ENCODE assay signal across 19 cellular contexts in the genomic region with DNA sequence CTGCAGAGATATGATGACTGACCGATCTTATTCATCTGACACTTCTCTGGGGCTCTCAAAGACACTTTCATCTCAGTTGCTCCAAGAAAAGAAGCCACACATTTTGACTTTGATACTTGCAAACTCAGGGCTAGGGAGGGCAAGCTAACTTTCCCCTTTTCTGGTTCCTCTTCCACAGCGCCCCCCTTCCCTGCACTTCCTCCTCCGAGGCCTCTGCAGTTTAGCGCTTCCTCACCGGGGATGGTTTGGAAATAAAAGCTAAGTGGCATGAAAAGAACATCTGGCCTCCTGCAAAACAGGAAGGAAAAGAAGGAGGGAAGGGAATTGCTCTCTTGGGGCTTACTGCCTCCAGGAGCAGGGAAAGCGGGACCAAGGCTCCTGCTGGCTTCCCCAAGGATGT. TPM values are rescaled to one million over a fixed set of nuclear protein-coding genes. Genes with fewer than 3 reads are reported as not detected.
DNase-seq lines count a peak whose midpoint lies in the region; ATAC-seq and TF ChIP-seq lines count a peak whose summit lies in the region.
"Had no signal": no experiment of that assay in that cellular context is flagged by ENCODE, and none has a peak within 500 bp of the region (broad histone marks: within the 10 kb centered on the region; RNA-seq: fewer than 3 reads in every experiment).

No MANE protein-coding gene starts in this region.

- H4K20me1 ChIP-seq in PC-9 (ENCODE audit: insufficient read depth) (no peaks in the 10 kb centered on the region), smooth muscle cell (ENCODE audit: low read depth) (no peaks in the 10 kb centered on the region)

- no TSS peak for BruUV-seq in PC-9 (replicated peaks; lab: Mats Ljungman, UMichigan)

- H3K9ac ChIP-seq in smooth muscle cell (ENCODE audit: low read depth), result no peak overlapping the region

- no peaks in the 10 kb centered on the region for H3F3A ChIP-seq in PC-9 (ENCODE audit: insufficient read depth, low read depth)
- H3F3A ChIP-seq in smooth muscle cell (ENCODE audit: low read depth), result no peaks in the 10 kb centered on the region

- no peak overlapping the region for H2AFZ ChIP-seq in PC-9
- H2AFZ ChIP-seq in smooth muscle cell (ENCODE audit: low read depth), result no peak overlapping the region

- POLR2A ChIA-PET in PC-9 (lab: Charles Lee; ENCODE audit: unreplicated experiment), result no interaction called here

- no peaks in the 10 kb centered on the region for H3K79me2 ChIP-seq in PC-9 (ENCODE audit: low read depth)
- no peaks in the 10 kb centered on the region for H3K79me2 ChIP-seq in smooth muscle cell (ENCODE audit: low read depth)

- CTCF ChIA-PET in PC-9 (lab: Charles Lee), result no interaction called here

- TF ChIP-seq CTCF in heart right ventricle (IDR thresholded peaks at IDR 0.05), result peak in 1 of 9 donors; percentile 22
- TF ChIP-seq CTCF in PC-9 (conservative IDR thresholded peaks at IDR 0.05), result no peak
- TF ChIP-seq CTCF in smooth muscle cell (IDR thresholded peaks at IDR 0.05; ENCODE audit: borderline replicate concordance, insufficient read depth, poor library complexity, severe bottlenecking), result no peak

- H3K27me3 ChIP-seq in heart right ventricle, result peaks cover 0 to 37% (median 3%) of the 10 kb centered on the region in 7 donors
- H3K27me3 ChIP-seq in PC-9 (ENCODE audit: insufficient read depth, low read depth), result no peaks in the 10 kb centered on the region
- no peaks in the 10 kb centered on the region for H3K27me3 ChIP-seq in smooth muscle cell (ENCODE audit: low read depth)
- H3K27me3 ChIP-seq: cardiac muscle cell, tibial artery had no signal

- H3K9me3 Mint-ChIP-seq in activated naive CD8-positive, alpha-beta T cell (ENCODE audit: low read depth), result no peaks in the 10 kb centered on the region
- no peaks in the 10 kb centered on the region for H3K9me3 Mint-ChIP-seq in activated naive CD8-positive, alpha-beta T cell treated with anti-CD3 and anti-CD28 coated beads, Interleukin-2, amount 50 U/mL, for 24 hours
- H3K9me3 Mint-ChIP-seq in stimulated activated effector memory CD8-positive, alpha-beta T cell treated with anti-CD3 and anti-CD28 coated beads, Interleukin-12 subunit alpha, Interleukin-12 subunit beta, amount 100 ng/mL, for 72 hours, result no peaks in the 10 kb centered on the region
- H3K9me3 Mint-ChIP-seq: activated naive CD4-positive, alpha-beta T cell treated with anti-CD3 and anti-CD28 coated beads for 36 hours had no signal

- no peaks in the 10 kb centered on the region for H3K27me3 Mint-ChIP-seq in activated naive CD8-positive, alpha-beta T cell
- H3K27me3 Mint-ChIP-seq in activated naive CD8-positive, alpha-beta T cell treated with anti-CD3 and anti-CD28 coated beads, Interleukin-2, amount 50 U/mL, for 24 hours, result no peaks in the 10 kb centered on the region

- H3K4me1 Mint-ChIP-seq in activated naive CD8-positive, alpha-beta T cell (ENCODE audit: low read depth), result peaks cover 80% of the 10 kb centered on the region
- peaks cover 74% of the 10 kb centered on the region for H3K4me1 Mint-ChIP-seq in activated naive CD8-positive, alpha-beta T cell treated with anti-CD3 and anti-CD28 coated beads, Interleukin-2, amount 50 U/mL, for 24 hours
- peaks cover 70% of the 10 kb centered on the region for H3K4me1 Mint-ChIP-seq in stimulated activated effector memory CD8-positive, alpha-beta T cell treated with anti-CD3 and anti-CD28 coated beads, Interleukin-12 subunit alpha, Interleukin-12 subunit beta, amount 100 ng/mL, for 72 hours

- peak overlapping the region; percentile 81 for H3K27ac Mint-ChIP-seq in activated naive CD8-positive, alpha-beta T cell
- no peak overlapping the region for H3K27ac Mint-ChIP-seq in activated naive CD8-positive, alpha-beta T cell treated with anti-CD3 and anti-CD28 coated beads, Interleukin-2, amount 50 U/mL, for 24 hours
- peak overlapping the region; percentile 63 for H3K27ac Mint-ChIP-seq in stimulated activated effector memory CD8-positive, alpha-beta T cell treated with anti-CD3 and anti-CD28 coated beads, Interleukin-12 subunit alpha, Interleukin-12 subunit beta, amount 100 ng/mL, for 72 hours
- H3K27ac Mint-ChIP-seq: activated naive CD4-positive, alpha-beta T cell treated with anti-CD3 and anti-CD28 coated beads for 36 hours; progenitor cell of endocrine pancreas had no signal

- H3K4me3 Mint-ChIP-seq in activated naive CD8-positive, alpha-beta T cell, result no peak overlapping the region
- H3K4me3 Mint-ChIP-seq in activated naive CD8-positive, alpha-beta T cell treated with anti-CD3 and anti-CD28 coated beads, Interleukin-2, amount 50 U/mL, for 24 hours, result no peak overlapping the region
- no peak overlapping the region for H3K4me3 Mint-ChIP-seq in stimulated activated effector memory CD8-positive, alpha-beta T cell treated with anti-CD3 and anti-CD28 coated beads, Interleukin-12 subunit alpha, Interleukin-12 subunit beta, amount 100 ng/mL, for 72 hours
- H3K4me3 Mint-ChIP-seq: activated naive CD4-positive, alpha-beta T cell treated with anti-CD3 and anti-CD28 coated beads for 36 hours had no signal

- DNase-seq in activated naive CD8-positive, alpha-beta T cell treated with anti-CD3 and anti-CD28 coated beads, Interleukin-2, amount 50 U/mL, for 24 hours, result no peak
- DNase-seq in NOMO-1 treated with dmso at 0.1 percent for 144 hours (lab: John Stamatoyannopoulos, UW; ENCODE audit: unreplicated experiment), result peak; percentile 34
- DNase-seq in heart right ventricle, result peak; percentile 24 to 25
- DNase-seq in stimulated activated effector memory CD8-positive, alpha-beta T cell treated with anti-CD3 and anti-CD28 coated beads, Interleukin-12 subunit alpha, Interleukin-12 subunit beta, amount 100 ng/mL, for 72 hours (ENCODE audit: low spot score in 2 of 2), result no peak
- no peak for DNase-seq in PC-9
- no peak for DNase-seq in smooth muscle cell (lab: John Stamatoyannopoulos, UW; ENCODE audit: unreplicated experiment)
- DNase-seq in stimulated activated CD4-positive, alpha-beta T cell treated with anti-CD3 and anti-CD28 coated beads, Interleukin-4, amount 100 ng/mL, for 1 hour, result no peak
- DNase-seq: activated naive CD4-positive, alpha-beta T cell treated with anti-CD3 and anti-CD28 coated beads for 36 hours; DMS79 treated with DMSO at 0.1 percent for 48 hours; foreskin fibroblast; IMR-90; NCI-H1436 treated with DMSO at 0.1 percent for 48 hours; NCI-H510A; stimulated activated CD4-positive, alpha-beta T cell treated with anti-CD3 and anti-CD28 coated beads, Interleukin-15, amount 100 ng/mL, for 24 hours had no signal

- 45 to 51% methylated on average over 6 of the region's 6 CpGs for WGBS in heart right ventricle, 2 donors
- 88% methylated on average over 6 of the region's 6 CpGs for WGBS in smooth muscle cell (ENCODE audit: low lambda C conversion rate)

- ATAC-seq in activated naive CD8-positive, alpha-beta T cell treated with anti-CD3 and anti-CD28 coated beads, Interleukin-2, amount 50 U/mL, for 24 hours, result no peak
- peak in 4 of 8 donors; percentile 37 to 53 (median 42) for ATAC-seq in heart right ventricle
- no peak for ATAC-seq in stimulated activated effector memory CD8-positive, alpha-beta T cell treated with anti-CD3 and anti-CD28 coated beads, Interleukin-12 subunit alpha, Interleukin-12 subunit beta, amount 100 ng/mL, for 72 hours

- H3K27ac ChIP-seq in heart right ventricle, result no peak overlapping the region
- no peak overlapping the region for H3K27ac ChIP-seq in PC-9
- no peak overlapping the region for H3K27ac ChIP-seq in smooth muscle cell (ENCODE audit: low read depth)
- H3K27ac ChIP-seq: cardiac muscle cell, RWPE1, tibial artery had no signal

- H3K4me3 ChIP-seq in heart right ventricle, result no peak overlapping the region
- H3K4me3 ChIP-seq in PC-9, result no peak overlapping the region
- H3K4me3 ChIP-seq in smooth muscle cell, result no peak overlapping the region
- H3K4me3 ChIP-seq: cardiac muscle cell, tibial artery had no signal

- H3K4me2 ChIP-seq in PC-9 (no peak overlapping the region), smooth muscle cell (no peak overlapping the region)

- peaks cover 10% of the 10 kb centered on the region for H3K36me3 Mint-ChIP-seq in activated naive CD8-positive, alpha-beta T cell
- H3K36me3 Mint-ChIP-seq in activated naive CD8-positive, alpha-beta T cell treated with anti-CD3 and anti-CD28 coated beads, Interleukin-2, amount 50 U/mL, for 24 hours (ENCODE audit: low read depth), result peaks cover 25% of the 10 kb centered on the region
- H3K36me3 Mint-ChIP-seq in stimulated activated effector memory CD8-positive, alpha-beta T cell treated with anti-CD3 and anti-CD28 coated beads, Interleukin-12 subunit alpha, Interleukin-12 subunit beta, amount 100 ng/mL, for 72 hours, result peaks cover 26% of the 10 kb centered on the region

- no peaks in the 10 kb centered on the region for H3K36me3 ChIP-seq in heart right ventricle
- H3K36me3 ChIP-seq in PC-9 (ENCODE audit: low read depth), result no peaks in the 10 kb centered on the region
- H3K36me3 ChIP-seq in smooth muscle cell (ENCODE audit: low read depth), result no peaks in the 10 kb centered on the region
- H3K36me3 ChIP-seq: cardiac muscle cell, tibial artery had no signal

- peaks cover 0 to 15% (median 0%) of the 10 kb centered on the region in 9 donors for H3K4me1 ChIP-seq in heart right ventricle
- H3K4me1 ChIP-seq in PC-9 (replicated peaks; ENCODE audit: insufficient read depth), result no peaks in the 10 kb centered on the region
- H3K4me1 ChIP-seq in smooth muscle cell (ENCODE audit: low read depth), result no peaks in the 10 kb centered on the region
- H3K4me1 ChIP-seq: tibial artery had no signal

- intact Hi-C loops in heart right ventricle (cut with DNase I), result no loop called here
- intact Hi-C loops in PC-9 (cut with micrococcal nuclease; ENCODE audit: unreplicated experiment), result no loop called here

- no peaks in the 10 kb centered on the region for H3K9me2 ChIP-seq in PC-9 (ENCODE audit: insufficient read depth)

- H3K9me3 ChIP-seq in heart right ventricle (no peaks in the 10 kb centered on the region), PC-9 (ENCODE audit: insufficient read depth, low read depth) (no peaks in the 10 kb centered on the region), smooth muscle cell (replicated peaks; ENCODE audit: low read depth) (no peaks in the 10 kb centered on the region)
- H3K9me3 ChIP-seq: tibial artery had no signal

RNA-seq across cellular contexts. Expression of gene PRKCQ, which starts 42.4 kb away (rescaled TPM):
- 1 to 10 TPM in 2 of 10 donors, under 1 TPM in 7, not detected in 1; 0.15 to 2.0 (median 0.31) TPM for total RNA-seq in heart right ventricle
- polyA plus RNA-seq in heart right ventricle, result under 1 TPM in 1 of 2 donors, not detected in 1; 0.04 TPM
- total RNA-seq in PC-9 (2021), result 4.0 and 5.3 TPM in 2 replicates
- total RNA-seq in smooth muscle cell, result 0.09 and 0.27 TPM in 2 replicates
- 0.38 and 0.56 TPM in 2 replicates for polyA plus RNA-seq in smooth muscle cell

Comparison
In these comparisons a context has a peak if more than half of its experiments do, and no peak if none do; other contexts are left out.
1. DNase-seq: peak in NOMO-1 treated with dmso at 0.1 percent for 144 hours (single experiment) and heart right ventricle (2 of 2); none in activated naive CD8-positive, alpha-beta T cell treated with anti-CD3 and anti-CD28 coated beads, Interleukin-2, amount 50 U/mL, for 24 hours (single experiment), stimulated activated effector memory CD8-positive, alpha-beta T cell treated with anti-CD3 and anti-CD28 coated beads, Interleukin-12 subunit alpha, Interleukin-12 subunit beta, amount 100 ng/mL, for 72 hours (0 of 2), PC-9 (0 of 2), smooth muscle cell (single experiment) and stimulated activated CD4-positive, alpha-beta T cell treated with anti-CD3 and anti-CD28 coated beads, Interleukin-4, amount 100 ng/mL, for 1 hour (single experiment).